ENCODE assay signal across 1 cellular context in genomic region chr9:21997480-21997879, GRCh38.
TF ChIP-seq lines count a peak whose summit lies in the region.

No MANE protein-coding gene starts in this region.

TF ChIP-seq in HEK293, 187 proteins besides CTCF, POLR2A, EP300 and RAD21 (continued from another document):
- TF ChIP-seq, protein P1, sequence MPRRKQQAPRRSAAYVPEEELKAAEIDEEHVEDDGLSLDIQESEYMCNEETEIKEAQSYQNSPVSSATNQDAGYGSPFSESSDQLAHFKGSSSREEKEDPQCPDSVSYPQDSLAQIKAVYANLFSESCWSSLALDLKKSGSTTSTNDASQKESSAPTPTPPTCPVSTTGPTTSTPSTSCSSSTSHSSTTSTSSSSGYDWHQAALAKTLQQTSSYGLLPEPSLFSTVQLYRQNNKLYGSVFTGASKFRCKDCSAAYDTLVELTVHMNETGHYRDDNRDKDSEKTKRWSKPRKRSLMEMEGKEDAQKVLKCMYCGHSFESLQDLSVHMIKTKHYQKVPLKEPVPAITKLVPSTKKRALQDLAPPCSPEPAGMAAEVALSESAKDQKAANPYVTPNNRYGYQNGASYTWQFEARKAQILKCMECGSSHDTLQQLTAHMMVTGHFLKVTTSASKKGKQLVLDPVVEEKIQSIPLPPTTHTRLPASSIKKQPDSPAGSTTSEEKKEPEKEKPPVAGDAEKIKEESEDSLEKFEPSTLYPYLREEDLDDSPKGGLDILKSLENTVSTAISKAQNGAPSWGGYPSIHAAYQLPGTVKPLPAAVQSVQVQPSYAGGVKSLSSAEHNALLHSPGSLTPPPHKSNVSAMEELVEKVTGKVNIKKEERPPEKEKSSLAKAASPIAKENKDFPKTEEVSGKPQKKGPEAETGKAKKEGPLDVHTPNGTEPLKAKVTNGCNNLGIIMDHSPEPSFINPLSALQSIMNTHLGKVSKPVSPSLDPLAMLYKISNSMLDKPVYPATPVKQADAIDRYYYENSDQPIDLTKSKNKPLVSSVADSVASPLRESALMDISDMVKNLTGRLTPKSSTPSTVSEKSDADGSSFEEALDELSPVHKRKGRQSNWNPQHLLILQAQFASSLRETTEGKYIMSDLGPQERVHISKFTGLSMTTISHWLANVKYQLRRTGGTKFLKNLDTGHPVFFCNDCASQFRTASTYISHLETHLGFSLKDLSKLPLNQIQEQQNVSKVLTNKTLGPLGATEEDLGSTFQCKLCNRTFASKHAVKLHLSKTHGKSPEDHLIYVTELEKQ (tag by site-specific recombination; IDR thresholded peaks at IDR 0.05; ENCODE audit: borderline replicate concordance) = no peak
- TF ChIP-seq ZNF791 (tag by site-specific recombination; IDR thresholded peaks at IDR 0.05) = no peak
- TF ChIP-seq ZNF280C (tag by site-specific recombination; IDR thresholded peaks at IDR 0.05) = no peak
TF ChIP-seq in HEK293: peak in this region for 3.
